13 cellular contexts compared by ENCODE assay signal in genomic region chr9:27701664-27702063, GRCh38.
A peak's percentile ranks its signal among the peaks of the same experiment; 100 is the strongest.
DNase-seq lines count a peak whose midpoint lies in the region; ATAC-seq and TF ChIP-seq lines count a peak whose summit lies in the region.
"Had no signal": no experiment of that assay in that cellular context is flagged by ENCODE, and none has a peak within 500 bp of the region (broad histone marks: within the 10 kb centered on the region; RNA-seq: fewer than 3 reads in every experiment).

No MANE protein-coding gene starts in this region.

- ATAC-seq in gastrocnemius medialis (peak; percentile 53 to 54), GM18498 (IDR thresholded peaks at IDR 0.05; ENCODE audit: unreplicated experiment) (no peak), GM21619 (IDR thresholded peaks at IDR 0.05; ENCODE audit: unreplicated experiment) (no peak)
- ATAC-seq: foreskin keratinocyte, left colon had no signal

- H3K36me3 ChIP-seq in SK-N-MC (ENCODE audit: insufficient read depth, low read length) (no peaks in the 10 kb centered on the region), left ventricle myocardium inferior (no peaks in the 10 kb centered on the region), gastrocnemius medialis (no peaks in the 10 kb centered on the region)

- TF ChIP-seq POLR2A in gastrocnemius medialis (IDR thresholded peaks at IDR 0.05): no peak

- no peak overlapping the region for H3K27ac Mint-ChIP-seq in activated naive CD4-positive, alpha-beta T cell treated with anti-CD3 and anti-CD28 coated beads for 36 hours
- no peak overlapping the region for H3K27ac Mint-ChIP-seq in activated T-cell treated with anti-CD3 and anti-CD28 coated beads, Interleukin-2, amount 50 U/mL, for 24 hours
- H3K27ac Mint-ChIP-seq: activated CD4-positive, alpha-beta memory T cell treated with anti-CD3 and anti-CD28 coated beads, Interleukin-2, amount 10 ng/mL, durations not matched to agents 7 days and 5 days; activated naive CD4-positive, alpha-beta T cell treated with anti-CD3 and anti-CD28 coated beads, Interleukin-2, amount 50 U/mL, for 24 hours had no signal

- H3K4me3 Mint-ChIP-seq in activated naive CD4-positive, alpha-beta T cell treated with anti-CD3 and anti-CD28 coated beads for 36 hours: no peak overlapping the region
- no peak overlapping the region for H3K4me3 Mint-ChIP-seq in activated T-cell treated with anti-CD3 and anti-CD28 coated beads, Interleukin-2, amount 50 U/mL, for 24 hours
- H3K4me3 Mint-ChIP-seq: activated CD4-positive, alpha-beta memory T cell treated with anti-CD3 and anti-CD28 coated beads, Interleukin-2, amount 10 ng/mL, durations not matched to agents 7 days and 5 days; activated naive CD4-positive, alpha-beta T cell treated with anti-CD3 and anti-CD28 coated beads, Interleukin-2, amount 50 U/mL, for 24 hours had no signal

- CTCF ChIA-PET in activated naive CD4-positive, alpha-beta T cell treated with anti-CD3 and anti-CD28 coated beads for 36 hours (lab: Charles Lee): interaction anchor here (1.0 kb wide), 1 partner anchor 15 kb away, joined by 3 read pairs; no protein-coding TSS in a partner anchor

- H3K27me3 ChIP-seq in left ventricle myocardium inferior (ENCODE audit: low read depth) (no peaks in the 10 kb centered on the region), gastrocnemius medialis (no peaks in the 10 kb centered on the region)

- peaks cover 16% of the 10 kb centered on the region for H3K4me1 ChIP-seq in left ventricle myocardium inferior
- peaks cover 0 to 6% of the 10 kb centered on the region in 2 donors for H3K4me1 ChIP-seq in gastrocnemius medialis
- H3K4me1 ChIP-seq: foreskin keratinocyte, parathyroid adenoma had no signal

- intact Hi-C loops in left ventricle myocardium inferior (cut with micrococcal nuclease): no loop called here
- intact Hi-C loops in gastrocnemius medialis (cut with DNase I; ENCODE audit: low total_unique reads): no loop called here
- intact Hi-C loops in activated naive CD4-positive, alpha-beta T cell treated with anti-CD3 and anti-CD28 coated beads for 36 hours (cut with micrococcal nuclease): no loop called here

- no peaks in the 10 kb centered on the region for H3K9me3 Mint-ChIP-seq in activated naive CD4-positive, alpha-beta T cell treated with anti-CD3 and anti-CD28 coated beads for 36 hours
- peaks cover 2% of the 10 kb centered on the region for H3K9me3 Mint-ChIP-seq in activated T-cell treated with anti-CD3 and anti-CD28 coated beads, Interleukin-2, amount 50 U/mL, for 24 hours
- H3K9me3 Mint-ChIP-seq: activated CD4-positive, alpha-beta memory T cell treated with anti-CD3 and anti-CD28 coated beads, Interleukin-2, amount 10 ng/mL, durations not matched to agents 7 days and 5 days; activated naive CD4-positive, alpha-beta T cell treated with anti-CD3 and anti-CD28 coated beads, Interleukin-2, amount 50 U/mL, for 24 hours had no signal

- peaks cover 3% of the 10 kb centered on the region for H3K27me3 Mint-ChIP-seq in activated naive CD4-positive, alpha-beta T cell treated with anti-CD3 and anti-CD28 coated beads for 36 hours (ENCODE audit: low read depth)
- peaks cover 6% of the 10 kb centered on the region for H3K27me3 Mint-ChIP-seq in activated T-cell treated with anti-CD3 and anti-CD28 coated beads, Interleukin-2, amount 50 U/mL, for 24 hours
- H3K27me3 Mint-ChIP-seq: activated CD4-positive, alpha-beta memory T cell treated with anti-CD3 and anti-CD28 coated beads, Interleukin-2, amount 10 ng/mL, durations not matched to agents 7 days and 5 days had no signal

- TF ChIP-seq CTCF in left ventricle myocardium inferior (IDR thresholded peaks at IDR 0.05; ENCODE audit: borderline replicate concordance): no peak
- TF ChIP-seq CTCF in gastrocnemius medialis (IDR thresholded peaks at IDR 0.05 in 4 of 5, conservative IDR thresholded peaks at IDR 0.05 in 1 of 5): no peak

- H3K9me3 ChIP-seq in SK-N-MC (ENCODE audit: low read depth, low read length) (no peaks in the 10 kb centered on the region), left ventricle myocardium inferior (replicated peaks) (no peaks in the 10 kb centered on the region), gastrocnemius medialis (no peaks in the 10 kb centered on the region)

- no peaks in the 10 kb centered on the region for H3K4me1 Mint-ChIP-seq in activated naive CD4-positive, alpha-beta T cell treated with anti-CD3 and anti-CD28 coated beads for 36 hours (ENCODE audit: low read depth)
- no peaks in the 10 kb centered on the region for H3K4me1 Mint-ChIP-seq in activated T-cell treated with anti-CD3 and anti-CD28 coated beads, Interleukin-2, amount 50 U/mL, for 24 hours (ENCODE audit: low read depth)
- H3K4me1 Mint-ChIP-seq: activated CD4-positive, alpha-beta memory T cell treated with anti-CD3 and anti-CD28 coated beads, Interleukin-2, amount 10 ng/mL, durations not matched to agents 7 days and 5 days; activated naive CD4-positive, alpha-beta T cell treated with anti-CD3 and anti-CD28 coated beads, Interleukin-2, amount 50 U/mL, for 24 hours had no signal

- in situ Hi-C loops in gastrocnemius medialis (cut with MboI; ENCODE audit: low sequenced_read_pairs in 4 of 4): loop anchor here in 1 of 4 donors (25.0 kb wide), 1 partner anchor 361 kb away; no protein-coding TSS in a partner anchor

- H3K27ac ChIP-seq in SK-N-MC: no peak overlapping the region
- H3K27ac ChIP-seq in left ventricle myocardium inferior (replicated peaks): no peak overlapping the region
- no peak overlapping the region for H3K27ac ChIP-seq in gastrocnemius medialis
- H3K27ac ChIP-seq: foreskin keratinocyte, parathyroid adenoma had no signal

- H3K36me3 Mint-ChIP-seq in activated naive CD4-positive, alpha-beta T cell treated with anti-CD3 and anti-CD28 coated beads for 36 hours (ENCODE audit: low read depth): no peaks in the 10 kb centered on the region
- no peaks in the 10 kb centered on the region for H3K36me3 Mint-ChIP-seq in activated T-cell treated with anti-CD3 and anti-CD28 coated beads, Interleukin-2, amount 50 U/mL, for 24 hours (ENCODE audit: low read depth)
- H3K36me3 Mint-ChIP-seq: activated naive CD4-positive, alpha-beta T cell treated with anti-CD3 and anti-CD28 coated beads, Interleukin-2, amount 50 U/mL, for 24 hours had no signal

- H3K9ac ChIP-seq in SK-N-MC (ENCODE audit: insufficient read length): no peak overlapping the region
- H3K9ac ChIP-seq: parathyroid adenoma had no signal

- DNase-seq in M059J (ENCODE audit: low read depth) (peak; percentile 5), SK-N-MC (ENCODE audit: low read depth, low spot score) (peak; percentile 32), left ventricle myocardium inferior (peak; percentile 16), gastrocnemius medialis (peak; percentile 9 to 28)
- no peak for DNase-seq in activated naive CD4-positive, alpha-beta T cell treated with anti-CD3 and anti-CD28 coated beads for 36 hours
- DNase-seq in activated T-cell treated with anti-CD3 and anti-CD28 coated beads, Interleukin-2, amount 50 U/mL, for 24 hours: no peak
- DNase-seq: activated CD4-positive, alpha-beta memory T cell treated with anti-CD3 and anti-CD28 coated beads, Interleukin-2, amount 10 ng/mL, durations not matched to agents 7 days and 5 days; foreskin keratinocyte had no signal

- 0 out of 2 replicates have a peak overlapping the region, but pooled peaks have one; percentile 2 for H3K4me3 ChIP-seq in SK-N-MC
- no peak overlapping the region for H3K4me3 ChIP-seq in left ventricle myocardium inferior
- no peak overlapping the region for H3K4me3 ChIP-seq in gastrocnemius medialis

Comparison
In these comparisons a context has a peak if more than half of its experiments do, and no peak if none do; other contexts are left out.
1. DNase-seq: peak in M059J (single experiment), SK-N-MC (single experiment), left ventricle myocardium inferior (single experiment) and gastrocnemius medialis (2 of 2); none in activated naive CD4-positive, alpha-beta T cell treated with anti-CD3 and anti-CD28 coated beads for 36 hours (single experiment) and activated T-cell treated with anti-CD3 and anti-CD28 coated beads, Interleukin-2, amount 50 U/mL, for 24 hours (single experiment).
2. ATAC-seq: peak in gastrocnemius medialis (2 of 2); none in GM18498 (single experiment) and GM21619 (single experiment).